In genomic region chr2:231104115-231104713, GRCh38 we compare ENCODE assay signal across 8 cellular contexts. TPM values are rescaled to one million over a fixed set of nuclear protein-coding genes. Genes with fewer than 3 reads are reported as not detected.
DNase-seq lines count a peak whose midpoint lies in the region; ATAC-seq and TF ChIP-seq lines count a peak whose summit lies in the region.

No MANE protein-coding gene starts in this region.

- DNase-seq in COLO829 (ENCODE audit: low spot score) (peak; percentile 58), astrocyte of the cerebellum (ENCODE audit: low read depth) (peak; percentile 63), hepatocyte (ENCODE audit: low spot score) (peak; percentile 67), smooth muscle cell (lab: John Stamatoyannopoulos, UW; ENCODE audit: unreplicated experiment) (no peak), 8988T (no peak)

- H3K79me2 ChIP-seq in SU-DHL-6 (ENCODE audit: insufficient read depth, low read length) (0 out of 2 replicates have a peak, but pooled peaks cover 6% of the 10 kb centered on the region), hepatocyte (peaks cover 11% of the 10 kb centered on the region), smooth muscle cell (ENCODE audit: low read depth) (peaks cover 19% of the 10 kb centered on the region)

- no peaks in the 10 kb centered on the region for H3K9me2 ChIP-seq in SU-DHL-6 (replicated peaks; ENCODE audit: insufficient read depth, low read length)
- H3K9me2 ChIP-seq in hepatocyte (replicated peaks; ENCODE audit: insufficient read depth): no peaks in the 10 kb centered on the region

- peak overlapping the region; percentile 9 for H3K4me2 ChIP-seq in SU-DHL-6 (ENCODE audit: low read depth, low read length, poor library complexity, severe bottlenecking)
- no peak overlapping the region for H3K4me2 ChIP-seq in hepatocyte
- no peak overlapping the region for H3K4me2 ChIP-seq in smooth muscle cell

- no peaks in the 10 kb centered on the region for H3K27me3 ChIP-seq in SU-DHL-6 (ENCODE audit: low read length)
- H3K27me3 ChIP-seq in hepatocyte: no peaks in the 10 kb centered on the region
- no peaks in the 10 kb centered on the region for H3K27me3 ChIP-seq in smooth muscle cell (ENCODE audit: low read depth)

- peak; percentile 64 for ATAC-seq in GM19438 (IDR thresholded peaks at IDR 0.05; ENCODE audit: low read depth, unreplicated experiment)

- H3K27ac ChIP-seq in SU-DHL-6 (ENCODE audit: low read depth, low read length): peak overlapping the region; percentile 39; the same call in 1 of the 2 replicates
- no peak overlapping the region for H3K27ac ChIP-seq in hepatocyte
- H3K27ac ChIP-seq in smooth muscle cell (ENCODE audit: low read depth): no peak overlapping the region

- H2AFZ ChIP-seq in SU-DHL-6 (ENCODE audit: low read depth, low read length, severe bottlenecking): no peak overlapping the region
- H2AFZ ChIP-seq in hepatocyte: no peak overlapping the region
- H2AFZ ChIP-seq in smooth muscle cell (ENCODE audit: low read depth): no peak overlapping the region

- H3K4me3 ChIP-seq in SU-DHL-6 (ENCODE audit: insufficient read depth, low read length, poor library complexity, severe bottlenecking) (no peak overlapping the region), astrocyte of the cerebellum (ENCODE audit: low read depth, low read length) (no peak overlapping the region), hepatocyte (no peak overlapping the region), smooth muscle cell (no peak overlapping the region)

- H3K9me3 ChIP-seq in SU-DHL-6 (ENCODE audit: insufficient read depth, low read length) (peaks cover 12% of the 10 kb centered on the region; the same call in 1 of the 2 replicates), hepatocyte (ENCODE audit: low read depth) (peaks cover 10% of the 10 kb centered on the region), smooth muscle cell (replicated peaks; ENCODE audit: low read depth) (peaks cover 3% of the 10 kb centered on the region)

- WGBS in hepatocyte (ENCODE audit: low lambda C conversion rate, missing lambda C conversion rate): 25% methylated on average over 3 of the region's 3 CpGs
- 34% methylated on average over 3 of the region's 3 CpGs for whole genome bisulfite sequencing in smooth muscle cell (ENCODE audit: low lambda C conversion rate)

- H3K36me3 ChIP-seq in SU-DHL-6 (ENCODE audit: low read length) (peaks cover 24% of the 10 kb centered on the region), hepatocyte (replicated peaks; ENCODE audit: insufficient read depth, low read depth) (no peaks in the 10 kb centered on the region), smooth muscle cell (ENCODE audit: low read depth) (peaks cover 9% of the 10 kb centered on the region)

- TF ChIP-seq CTCF in SU-DHL-6 (IDR thresholded peaks at IDR 0.05; ENCODE audit: insufficient read depth, low read length, poor library complexity, severe bottlenecking): peak; percentile 87
- TF ChIP-seq CTCF in astrocyte of the cerebellum (IDR thresholded peaks at IDR 0.05; ENCODE audit: low read depth, low read length, missing control alignments): peak; percentile 90
- TF ChIP-seq CTCF in hepatocyte (IDR thresholded peaks at IDR 0.05; ENCODE audit: poor library complexity): peak; percentile 82
- peak; percentile 78 for TF ChIP-seq CTCF in smooth muscle cell (IDR thresholded peaks at IDR 0.05; ENCODE audit: borderline replicate concordance, insufficient read depth, poor library complexity, severe bottlenecking)

- H3F3A ChIP-seq in SU-DHL-6 (ENCODE audit: insufficient read depth): peaks cover 13% of the 10 kb centered on the region; the same call in 1 of the 2 replicates
- H3F3A ChIP-seq in smooth muscle cell (ENCODE audit: low read depth): peaks cover 10% of the 10 kb centered on the region

- H3K4me1 ChIP-seq in hepatocyte (ENCODE audit: insufficient read depth) (peaks cover 6% of the 10 kb centered on the region), smooth muscle cell (ENCODE audit: low read depth) (no peaks in the 10 kb centered on the region)

- H3K9ac ChIP-seq in SU-DHL-6 (ENCODE audit: low read length) (no peak overlapping the region), smooth muscle cell (ENCODE audit: low read depth) (no peak overlapping the region)

- TF ChIP-seq RAD21 in Ishikawa (IDR thresholded peaks at IDR 0.05; ENCODE audit: low read depth): peak; percentile 55

- no peak for TF ChIP-seq EP300 in Ishikawa (IDR thresholded peaks at IDR 0.05; ENCODE audit: borderline replicate concordance)

- in situ Hi-C loops in astrocyte of the cerebellum (cut with HindIII; ENCODE audit: low sequenced_read_pairs): loop anchor here (10.0 kb wide), 1 partner anchor 311 kb away; no protein-coding TSS in a partner anchor

- H4K20me1 ChIP-seq in SU-DHL-6 (ENCODE audit: low read depth, low read length): no peaks in the 10 kb centered on the region
- no peaks in the 10 kb centered on the region for H4K20me1 ChIP-seq in hepatocyte (ENCODE audit: insufficient read depth, poor library complexity, severe bottlenecking)
- no peaks in the 10 kb centered on the region for H4K20me1 ChIP-seq in smooth muscle cell (ENCODE audit: low read depth)

TF ChIP-seq in Ishikawa, 13 proteins besides CTCF, POLR2A, EP300 and RAD21:
- TF ChIP-seq CREB1 (IDR thresholded peaks at IDR 0.05; ENCODE audit: low read depth): no peak
- TF ChIP-seq REST (IDR thresholded peaks at IDR 0.05; ENCODE audit: low read depth): no peak
- no peak for TF ChIP-seq ZBTB7A (IDR thresholded peaks at IDR 0.05; ENCODE audit: low read depth)
- no peak for TF ChIP-seq FOXM1 (IDR thresholded peaks at IDR 0.05; ENCODE audit: borderline replicate concordance, low read depth)
- TF ChIP-seq TAF1 (IDR thresholded peaks at IDR 0.05; ENCODE audit: low read depth): no peak
- TF ChIP-seq NFIC (IDR thresholded peaks at IDR 0.05): no peak
- TF ChIP-seq YY1 (IDR thresholded peaks at IDR 0.05; ENCODE audit: low read depth): no peak
- TF ChIP-seq MAX (IDR thresholded peaks at IDR 0.05): no peak
TF ChIP-seq in Ishikawa: peak in this region for 0.

RNA-seq across cellular contexts. Expression of gene HTR2B, which starts 20.6 kb away (rescaled TPM):
- total RNA-seq in hepatocyte: 0.73 and 0.80 TPM in 2 replicates
- polyA plus RNA-seq in hepatocyte: 1.1 and 1.6 TPM in 2 replicates
- not detected in 2 replicates for total RNA-seq in smooth muscle cell
- 0.07 TPM in 1 of 2 replicates, not detected in the other for polyA plus RNA-seq in smooth muscle cell

RNA-seq across cellular contexts. Expression of gene PSMD1, which starts 47.5 kb away (rescaled TPM):
- total RNA-seq in hepatocyte (92.9 and 93.6 TPM in 2 replicates), smooth muscle cell (88.8 and 95.7 TPM in 2 replicates)
- polyA plus RNA-seq in hepatocyte (96.3 and 106 TPM in 2 replicates), smooth muscle cell (95.4 and 99.7 TPM in 2 replicates)

Comparison
In these comparisons a context has a peak if more than half of its experiments do, and no peak if none do; other contexts are left out.
1. DNase-seq: peak in COLO829 (single experiment), astrocyte of the cerebellum (single experiment) and hepatocyte (single experiment); none in smooth muscle cell (single experiment) and 8988T (single experiment).
2. Peak in every context shown above with its lines, with median percentiles within 50 percentile points of each other: CTCF ChIP-seq.